Comparison of ENCODE assay signal across 15 cellular contexts in the genomic region with DNA sequence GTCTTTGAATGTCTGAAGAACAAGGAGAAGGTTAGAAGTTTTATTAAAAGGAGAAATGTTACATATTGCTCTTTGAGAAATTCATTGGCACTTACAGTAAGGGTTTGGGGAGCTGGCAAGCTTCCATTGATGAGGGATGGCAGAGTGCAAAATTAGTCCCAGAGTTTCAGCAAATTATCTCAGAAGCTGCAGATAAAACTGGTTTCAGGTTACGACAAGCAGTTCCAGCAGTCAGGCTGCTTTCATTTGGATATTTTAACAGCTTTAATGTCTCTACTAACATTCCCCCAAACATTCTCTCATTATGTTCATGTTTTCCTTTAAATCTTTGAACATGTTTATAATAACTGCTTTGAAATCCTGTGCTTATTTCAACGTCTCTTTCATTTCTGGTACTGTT.
DNase-seq lines count a peak whose midpoint lies in the region; ATAC-seq and TF ChIP-seq lines count a peak whose summit lies in the region.
"Had no signal": no experiment of that assay in that cellular context is flagged by ENCODE, and none has a peak within 500 bp of the region (broad histone marks: within the 10 kb centered on the region; RNA-seq: fewer than 3 reads in every experiment).

No MANE protein-coding gene starts in this region.

- no peak for ATAC-seq in WTC11
- no peak for ATAC-seq in GM18870 (IDR thresholded peaks at IDR 0.05; ENCODE audit: unreplicated experiment)
- ATAC-seq: HCT116 had no signal

- H3K36me3 Mint-ChIP-seq in endothelial cell (ENCODE audit: low read depth, unreplicated experiment) (peaks cover 15% of the 10 kb centered on the region), WTC11 (peaks cover 22% of the 10 kb centered on the region)

- CTCF ChIA-PET in WTC11 (lab: Charles Lee) = no interaction called here

- TF ChIP-seq CTCF in endothelial cell (IDR thresholded peaks at IDR 0.05; ENCODE audit: unreplicated experiment) (no peak), WTC11 (IDR thresholded peaks at IDR 0.05) (no peak)

- POLR2A ChIA-PET in WTC11 (lab: Charles Lee) = no interaction called here

- H3K9me3 Mint-ChIP-seq in endothelial cell (ENCODE audit: unreplicated experiment) = no peaks in the 10 kb centered on the region
- H3K9me3 Mint-ChIP-seq in WTC11 = peaks cover 26% of the 10 kb centered on the region

- H3K27me3 Mint-ChIP-seq in endothelial cell (ENCODE audit: unreplicated experiment) (peaks cover 2% of the 10 kb centered on the region), WTC11 (ENCODE audit: low read depth) (no peaks in the 10 kb centered on the region; the same call in 1 of the 2 replicates)
- H3K27me3 Mint-ChIP-seq: B cell; CD4-positive, alpha-beta T cell had no signal

- DNase-seq in NCI-H2171 (lab: John Stamatoyannopoulos, UW) = peak; percentile 8
- peak; percentile 5 for DNase-seq in RPMI7951 (ENCODE audit: low read depth)
- no peak for DNase-seq in endothelial cell (ENCODE audit: low spot score)
- DNase-seq in WTC11 (ENCODE audit: low spot score) = no peak
- no peak for DNase-seq in activated gamma-delta T cell (lab: John Stamatoyannopoulos, UW)
- DNase-seq in activated CD4-positive, CD25-positive, alpha-beta regulatory T cell treated with anti-CD3 and anti-CD28 coated beads, Interleukin-2, amount 50 U/mL, for 72 hours = no peak
- DNase-seq: C1 segment of cervical spinal cord; Calu3; CD4-positive, alpha-beta T cell; DND-41; GF-D8; GM23248 had no signal

- H3K4me1 Mint-ChIP-seq in endothelial cell (ENCODE audit: unreplicated experiment) (peaks cover 3% of the 10 kb centered on the region), WTC11 (no peaks in the 10 kb centered on the region)
- H3K4me1 Mint-ChIP-seq: B cell had no signal

- H3K27ac Mint-ChIP-seq in endothelial cell (ENCODE audit: unreplicated experiment) (no peak overlapping the region), WTC11 (no peak overlapping the region)
- H3K27ac Mint-ChIP-seq: B cell; CD4-positive, alpha-beta T cell had no signal

- H3K4me3 Mint-ChIP-seq in endothelial cell (ENCODE audit: unreplicated experiment) = peak overlapping the region; percentile 44
- no peak overlapping the region for H3K4me3 Mint-ChIP-seq in WTC11
- H3K4me3 Mint-ChIP-seq: B cell; CD4-positive, alpha-beta T cell had no signal

TF ChIP-seq in WTC11, 78 proteins besides CTCF, POLR2A, EP300 and RAD21:
- no peak for TF ChIP-seq CBFB (CRISPR knock-in tag; IDR thresholded peaks at IDR 0.05; ENCODE audit: low read depth)
- no peak for TF ChIP-seq SMAD4 (CRISPR knock-in tag; IDR thresholded peaks at IDR 0.05)
- TF ChIP-seq, protein P1, sequence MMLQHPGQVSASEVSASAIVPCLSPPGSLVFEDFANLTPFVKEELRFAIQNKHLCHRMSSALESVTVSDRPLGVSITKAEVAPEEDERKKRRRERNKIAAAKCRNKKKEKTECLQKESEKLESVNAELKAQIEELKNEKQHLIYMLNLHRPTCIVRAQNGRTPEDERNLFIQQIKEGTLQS (CRISPR knock-in tag; conservative IDR thresholded peaks at IDR 0.05) = no peak
- TF ChIP-seq ATF1 (CRISPR knock-in tag; IDR thresholded peaks at IDR 0.05) = no peak
- no peak for TF ChIP-seq RORB (CRISPR knock-in tag; IDR thresholded peaks at IDR 0.05)
- TF ChIP-seq NR2C2 (CRISPR knock-in tag; IDR thresholded peaks at IDR 0.05) = no peak
- TF ChIP-seq, protein P2, sequence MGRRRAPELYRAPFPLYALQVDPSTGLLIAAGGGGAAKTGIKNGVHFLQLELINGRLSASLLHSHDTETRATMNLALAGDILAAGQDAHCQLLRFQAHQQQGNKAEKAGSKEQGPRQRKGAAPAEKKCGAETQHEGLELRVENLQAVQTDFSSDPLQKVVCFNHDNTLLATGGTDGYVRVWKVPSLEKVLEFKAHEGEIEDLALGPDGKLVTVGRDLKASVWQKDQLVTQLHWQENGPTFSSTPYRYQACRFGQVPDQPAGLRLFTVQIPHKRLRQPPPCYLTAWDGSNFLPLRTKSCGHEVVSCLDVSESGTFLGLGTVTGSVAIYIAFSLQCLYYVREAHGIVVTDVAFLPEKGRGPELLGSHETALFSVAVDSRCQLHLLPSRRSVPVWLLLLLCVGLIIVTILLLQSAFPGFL (CRISPR knock-in tag; IDR thresholded peaks at IDR 0.05; ENCODE audit: borderline replicate concordance) = no peak
- TF ChIP-seq, protein P3, sequence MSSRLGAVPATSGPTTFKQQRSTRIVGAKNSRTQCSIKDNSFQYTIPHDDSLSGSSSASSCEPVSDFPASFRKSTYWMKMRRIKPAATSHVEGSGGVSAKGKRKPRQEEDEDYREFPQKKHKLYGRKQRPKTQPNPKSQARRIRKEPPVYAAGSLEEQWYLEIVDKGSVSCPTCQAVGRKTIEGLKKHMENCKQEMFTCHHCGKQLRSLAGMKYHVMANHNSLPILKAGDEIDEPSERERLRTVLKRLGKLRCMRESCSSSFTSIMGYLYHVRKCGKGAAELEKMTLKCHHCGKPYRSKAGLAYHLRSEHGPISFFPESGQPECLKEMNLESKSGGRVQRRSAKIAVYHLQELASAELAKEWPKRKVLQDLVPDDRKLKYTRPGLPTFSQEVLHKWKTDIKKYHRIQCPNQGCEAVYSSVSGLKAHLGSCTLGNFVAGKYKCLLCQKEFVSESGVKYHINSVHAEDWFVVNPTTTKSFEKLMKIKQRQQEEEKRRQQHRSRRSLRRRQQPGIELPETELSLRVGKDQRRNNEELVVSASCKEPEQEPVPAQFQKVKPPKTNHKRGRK (CRISPR knock-in tag; IDR thresholded peaks at IDR 0.05; ENCODE audit: borderline replicate concordance) = no peak
- TF ChIP-seq, protein P4, sequence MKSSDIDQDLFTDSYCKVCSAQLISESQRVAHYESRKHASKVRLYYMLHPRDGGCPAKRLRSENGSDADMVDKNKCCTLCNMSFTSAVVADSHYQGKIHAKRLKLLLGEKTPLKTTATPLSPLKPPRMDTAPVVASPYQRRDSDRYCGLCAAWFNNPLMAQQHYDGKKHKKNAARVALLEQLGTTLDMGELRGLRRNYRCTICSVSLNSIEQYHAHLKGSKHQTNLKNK (CRISPR knock-in tag; IDR thresholded peaks at IDR 0.05) = no peak
- no peak for TF ChIP-seq FOXJ3 (CRISPR knock-in tag; IDR thresholded peaks at IDR 0.05; ENCODE audit: borderline replicate concordance)
- TF ChIP-seq, protein P5, sequence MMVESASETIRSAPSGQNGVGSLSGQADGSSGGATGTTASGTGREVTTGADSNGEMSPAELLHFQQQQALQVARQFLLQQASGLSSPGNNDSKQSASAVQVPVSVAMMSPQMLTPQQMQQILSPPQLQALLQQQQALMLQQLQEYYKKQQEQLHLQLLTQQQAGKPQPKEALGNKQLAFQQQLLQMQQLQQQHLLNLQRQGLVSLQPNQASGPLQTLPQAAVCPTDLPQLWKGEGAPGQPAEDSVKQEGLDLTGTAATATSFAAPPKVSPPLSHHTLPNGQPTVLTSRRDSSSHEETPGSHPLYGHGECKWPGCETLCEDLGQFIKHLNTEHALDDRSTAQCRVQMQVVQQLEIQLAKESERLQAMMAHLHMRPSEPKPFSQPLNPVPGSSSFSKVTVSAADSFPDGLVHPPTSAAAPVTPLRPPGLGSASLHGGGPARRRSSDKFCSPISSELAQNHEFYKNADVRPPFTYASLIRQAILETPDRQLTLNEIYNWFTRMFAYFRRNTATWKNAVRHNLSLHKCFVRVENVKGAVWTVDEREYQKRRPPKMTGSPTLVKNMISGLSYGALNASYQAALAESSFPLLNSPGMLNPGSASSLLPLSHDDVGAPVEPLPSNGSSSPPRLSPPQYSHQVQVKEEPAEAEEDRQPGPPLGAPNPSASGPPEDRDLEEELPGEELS (CRISPR knock-in tag; IDR thresholded peaks at IDR 0.05) = no peak
- TF ChIP-seq JAZF1 (CRISPR knock-in tag; IDR thresholded peaks at IDR 0.05) = no peak
- no peak for TF ChIP-seq MYBL2 (CRISPR knock-in tag; IDR thresholded peaks at IDR 0.05)
- no peak for TF ChIP-seq ZNF121 (CRISPR knock-in tag; IDR thresholded peaks at IDR 0.05)
- TF ChIP-seq SMAD3 (CRISPR knock-in tag; IDR thresholded peaks at IDR 0.05; ENCODE audit: borderline replicate concordance) = no peak
- TF ChIP-seq, protein P6, sequence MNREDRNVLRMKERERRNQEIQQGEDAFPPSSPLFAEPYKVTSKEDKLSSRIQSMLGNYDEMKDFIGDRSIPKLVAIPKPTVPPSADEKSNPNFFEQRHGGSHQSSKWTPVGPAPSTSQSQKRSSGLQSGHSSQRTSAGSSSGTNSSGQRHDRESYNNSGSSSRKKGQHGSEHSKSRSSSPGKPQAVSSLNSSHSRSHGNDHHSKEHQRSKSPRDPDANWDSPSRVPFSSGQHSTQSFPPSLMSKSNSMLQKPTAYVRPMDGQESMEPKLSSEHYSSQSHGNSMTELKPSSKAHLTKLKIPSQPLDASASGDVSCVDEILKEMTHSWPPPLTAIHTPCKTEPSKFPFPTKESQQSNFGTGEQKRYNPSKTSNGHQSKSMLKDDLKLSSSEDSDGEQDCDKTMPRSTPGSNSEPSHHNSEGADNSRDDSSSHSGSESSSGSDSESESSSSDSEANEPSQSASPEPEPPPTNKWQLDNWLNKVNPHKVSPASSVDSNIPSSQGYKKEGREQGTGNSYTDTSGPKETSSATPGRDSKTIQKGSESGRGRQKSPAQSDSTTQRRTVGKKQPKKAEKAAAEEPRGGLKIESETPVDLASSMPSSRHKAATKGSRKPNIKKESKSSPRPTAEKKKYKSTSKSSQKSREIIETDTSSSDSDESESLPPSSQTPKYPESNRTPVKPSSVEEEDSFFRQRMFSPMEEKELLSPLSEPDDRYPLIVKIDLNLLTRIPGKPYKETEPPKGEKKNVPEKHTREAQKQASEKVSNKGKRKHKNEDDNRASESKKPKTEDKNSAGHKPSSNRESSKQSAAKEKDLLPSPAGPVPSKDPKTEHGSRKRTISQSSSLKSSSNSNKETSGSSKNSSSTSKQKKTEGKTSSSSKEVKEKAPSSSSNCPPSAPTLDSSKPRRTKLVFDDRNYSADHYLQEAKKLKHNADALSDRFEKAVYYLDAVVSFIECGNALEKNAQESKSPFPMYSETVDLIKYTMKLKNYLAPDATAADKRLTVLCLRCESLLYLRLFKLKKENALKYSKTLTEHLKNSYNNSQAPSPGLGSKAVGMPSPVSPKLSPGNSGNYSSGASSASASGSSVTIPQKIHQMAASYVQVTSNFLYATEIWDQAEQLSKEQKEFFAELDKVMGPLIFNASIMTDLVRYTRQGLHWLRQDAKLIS (CRISPR knock-in tag; IDR thresholded peaks at IDR 0.05; ENCODE audit: borderline replicate concordance) = no peak
- TF ChIP-seq ZNF263 (CRISPR knock-in tag; IDR thresholded peaks at IDR 0.05; ENCODE audit: low read depth) = no peak
- TF ChIP-seq CREM (CRISPR knock-in tag; IDR thresholded peaks at IDR 0.05) = no peak
- no peak for TF ChIP-seq OVOL2 (CRISPR knock-in tag; IDR thresholded peaks at IDR 0.05; ENCODE audit: borderline replicate concordance)

Comparison
In these comparisons a context has a peak if more than half of its experiments do, and no peak if none do; other contexts are left out.
1. DNase-seq: peak in NCI-H2171 (single experiment) and RPMI7951 (single experiment); none in endothelial cell (single experiment), WTC11 (single experiment), activated gamma-delta T cell (single experiment) and activated CD4-positive, CD25-positive, alpha-beta regulatory T cell treated with anti-CD3 and anti-CD28 coated beads, Interleukin-2, amount 50 U/mL, for 72 hours (single experiment).